Comparison of ENCODE assay signal across 1 cellular context in genomic region chr11:61516675-61517516, GRCh38.
TF ChIP-seq lines count a peak whose summit lies in the region.

No MANE protein-coding gene starts in this region.

TF ChIP-seq in K562, 482 proteins besides CTCF, POLR2A, EP300 and RAD21 (continued from another document):
- no peak for TF ChIP-seq ZNF609 (CRISPR knock-in tag; IDR thresholded peaks at IDR 0.05; ENCODE audit: borderline replicate concordance)
TF ChIP-seq in K562: peak in this region for 17.
